Comparison of ENCODE assay signal across 1 cellular context in the genomic region with DNA sequence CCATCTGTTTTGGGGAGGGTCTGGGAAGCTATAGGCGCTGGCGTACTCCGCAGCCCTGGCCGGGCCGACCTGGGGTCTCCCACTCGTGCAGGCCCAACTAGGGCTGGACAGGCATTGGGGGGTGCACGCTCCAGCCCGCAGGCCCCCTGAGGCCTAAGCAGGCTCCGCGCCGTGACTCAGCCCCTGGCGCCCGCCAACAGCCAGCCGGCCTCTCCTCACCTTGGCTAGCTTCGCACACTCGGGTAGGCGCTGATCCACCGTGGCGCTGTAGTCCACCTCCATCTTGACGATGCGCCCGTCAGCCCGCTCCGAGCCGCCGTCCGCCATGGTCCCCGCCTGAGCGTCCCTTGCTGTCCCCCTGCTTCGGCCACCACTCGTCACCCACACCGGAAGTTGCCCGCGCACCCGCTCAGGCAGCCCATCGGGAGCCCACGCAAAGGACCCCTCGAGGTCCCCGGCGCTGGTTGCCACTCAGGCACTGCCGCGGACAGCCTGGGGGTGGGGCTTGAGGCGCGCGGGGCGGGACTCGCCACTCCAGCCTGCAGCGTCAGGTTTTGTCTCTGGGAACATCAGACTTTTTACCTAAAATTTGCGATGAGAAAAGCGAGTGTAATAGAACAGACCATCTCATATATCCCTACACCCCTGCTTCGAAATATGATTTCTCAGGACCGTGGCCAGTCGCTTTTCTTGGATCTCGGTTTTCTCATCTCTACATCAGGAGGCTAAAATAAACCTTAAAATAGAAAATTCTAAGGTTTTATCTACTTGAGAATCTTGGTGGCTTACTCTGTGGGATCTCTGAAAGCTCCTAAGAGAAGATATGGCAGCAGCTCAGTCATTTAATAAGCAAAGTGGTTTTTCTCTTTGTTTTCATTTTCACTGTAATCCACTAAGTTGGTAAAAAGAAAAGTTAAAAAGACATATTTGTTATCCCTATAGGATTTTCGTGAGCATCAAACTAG.
TF ChIP-seq lines count a peak whose summit lies in the region.

A gene (minus strand): TSS at position 385 of the 965 bp plus-strand sequence. CDS start 58 bp downstream, at position 327.

TF ChIP-seq in HepG2, 621 proteins besides CTCF, POLR2A, EP300 and RAD21 (continued from another document and continues in another):
- no peak for TF ChIP-seq PRPF4 (IDR thresholded peaks at IDR 0.05; ENCODE audit: low read depth, low read length, poor library complexity, severe bottlenecking)
- TF ChIP-seq ZNF780A (CRISPR knock-in tag; IDR thresholded peaks at IDR 0.05) = peak; percentile 74; the same call in 1 of the 2 replicates
- TF ChIP-seq, protein P1, sequence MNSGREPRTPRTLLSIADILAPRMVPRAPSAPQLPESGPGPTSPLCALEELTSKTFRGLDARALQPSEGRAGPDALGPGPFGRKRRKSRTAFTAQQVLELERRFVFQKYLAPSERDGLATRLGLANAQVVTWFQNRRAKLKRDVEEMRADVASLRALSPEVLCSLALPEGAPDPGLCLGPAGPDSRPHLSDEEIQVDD (CRISPR knock-in tag; IDR thresholded peaks at IDR 0.05; ENCODE audit: borderline replicate concordance) = no peak; the same call in 1 of the 2 replicates
- TF ChIP-seq ZNF629 (CRISPR knock-in tag; conservative IDR thresholded peaks at IDR 0.05) = no peak
- TF ChIP-seq, protein P2, sequence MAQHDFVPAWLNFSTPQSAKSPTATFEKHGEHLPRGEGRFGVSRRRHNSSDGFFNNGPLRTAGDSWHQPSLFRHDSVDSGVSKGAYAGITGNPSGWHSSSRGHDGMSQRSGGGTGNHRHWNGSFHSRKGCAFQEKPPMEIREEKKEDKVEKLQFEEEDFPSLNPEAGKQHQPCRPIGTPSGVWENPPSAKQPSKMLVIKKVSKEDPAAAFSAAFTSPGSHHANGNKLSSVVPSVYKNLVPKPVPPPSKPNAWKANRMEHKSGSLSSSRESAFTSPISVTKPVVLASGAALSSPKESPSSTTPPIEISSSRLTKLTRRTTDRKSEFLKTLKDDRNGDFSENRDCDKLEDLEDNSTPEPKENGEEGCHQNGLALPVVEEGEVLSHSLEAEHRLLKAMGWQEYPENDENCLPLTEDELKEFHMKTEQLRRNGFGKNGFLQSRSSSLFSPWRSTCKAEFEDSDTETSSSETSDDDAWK (CRISPR knock-in tag; IDR thresholded peaks at IDR 0.05) = no peak
- no peak for TF ChIP-seq NFATC3 (CRISPR knock-in tag; IDR thresholded peaks at IDR 0.05)
- peak; percentile 96; the same call in 1 of the 2 replicates for TF ChIP-seq ZNF558 (CRISPR knock-in tag; IDR thresholded peaks at IDR 0.05; ENCODE audit: borderline replicate concordance)
- TF ChIP-seq HCFC1 (IDR thresholded peaks at IDR 0.05; ENCODE audit: low read depth, low read length) = peak; percentile 73
- TF ChIP-seq, protein P3, sequence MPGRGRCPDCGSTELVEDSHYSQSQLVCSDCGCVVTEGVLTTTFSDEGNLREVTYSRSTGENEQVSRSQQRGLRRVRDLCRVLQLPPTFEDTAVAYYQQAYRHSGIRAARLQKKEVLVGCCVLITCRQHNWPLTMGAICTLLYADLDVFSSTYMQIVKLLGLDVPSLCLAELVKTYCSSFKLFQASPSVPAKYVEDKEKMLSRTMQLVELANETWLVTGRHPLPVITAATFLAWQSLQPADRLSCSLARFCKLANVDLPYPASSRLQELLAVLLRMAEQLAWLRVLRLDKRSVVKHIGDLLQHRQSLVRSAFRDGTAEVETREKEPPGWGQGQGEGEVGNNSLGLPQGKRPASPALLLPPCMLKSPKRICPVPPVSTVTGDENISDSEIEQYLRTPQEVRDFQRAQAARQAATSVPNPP (CRISPR knock-in tag; IDR thresholded peaks at IDR 0.05) = peak; percentile 57; the same call in 1 of the 2 replicates
- peak; percentile 89 for TF ChIP-seq WIZ (CRISPR knock-in tag; IDR thresholded peaks at IDR 0.05)
- no peak for TF ChIP-seq ZNF17 (CRISPR knock-in tag; IDR thresholded peaks at IDR 0.05)
- TF ChIP-seq ZNF598 (CRISPR knock-in tag; IDR thresholded peaks at IDR 0.05; ENCODE audit: borderline replicate concordance) = peak; percentile 99
- peak; percentile 98; the same call in 1 of the 2 replicates for TF ChIP-seq NRL (CRISPR knock-in tag; IDR thresholded peaks at IDR 0.05; ENCODE audit: borderline replicate concordance)
- TF ChIP-seq STAG1 (CRISPR knock-in tag; IDR thresholded peaks at IDR 0.05) = no peak
- TF ChIP-seq ZNF563 (CRISPR knock-in tag; IDR thresholded peaks at IDR 0.05) = peak; percentile 95
- no peak for TF ChIP-seq U2AF2 (IDR thresholded peaks at IDR 0.05; ENCODE audit: low read depth, low read length)
- peak; percentile 95 for TF ChIP-seq BORCS8-MEF2B (CRISPR knock-in tag; IDR thresholded peaks at IDR 0.05)
- TF ChIP-seq, protein P4, sequence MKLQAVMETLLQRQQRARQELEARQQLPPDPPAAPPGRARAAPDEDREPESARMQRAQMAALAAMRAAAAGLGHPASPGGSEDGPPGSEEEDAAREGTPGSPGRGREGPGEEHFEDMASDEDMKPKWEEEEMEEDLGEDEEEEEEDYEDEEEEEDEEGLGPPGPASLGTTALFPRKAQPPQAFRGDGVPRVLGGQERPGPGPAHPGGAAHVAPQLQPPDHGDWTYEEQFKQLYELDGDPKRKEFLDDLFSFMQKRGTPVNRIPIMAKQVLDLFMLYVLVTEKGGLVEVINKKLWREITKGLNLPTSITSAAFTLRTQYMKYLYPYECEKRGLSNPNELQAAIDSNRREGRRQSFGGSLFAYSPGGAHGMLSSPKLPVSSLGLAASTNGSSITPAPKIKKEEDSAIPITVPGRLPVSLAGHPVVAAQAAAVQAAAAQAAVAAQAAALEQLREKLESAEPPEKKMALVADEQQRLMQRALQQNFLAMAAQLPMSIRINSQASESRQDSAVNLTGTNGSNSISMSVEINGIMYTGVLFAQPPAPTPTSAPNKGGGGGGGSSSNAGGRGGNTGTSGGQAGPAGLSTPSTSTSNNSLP (IDR thresholded peaks at IDR 0.05; ENCODE audit: low read depth, low read length) = 0 out of 2 replicates have a peak, but pooled peaks have one; percentile 29
- TF ChIP-seq ZNF136 (CRISPR knock-in tag; IDR thresholded peaks at IDR 0.05; ENCODE audit: low read depth) = peak; percentile 99
- peak; percentile 74 for TF ChIP-seq SRSF4 (IDR thresholded peaks at IDR 0.05; ENCODE audit: low read depth, low read length, poor library complexity, severe bottlenecking)
- TF ChIP-seq, protein P5, sequence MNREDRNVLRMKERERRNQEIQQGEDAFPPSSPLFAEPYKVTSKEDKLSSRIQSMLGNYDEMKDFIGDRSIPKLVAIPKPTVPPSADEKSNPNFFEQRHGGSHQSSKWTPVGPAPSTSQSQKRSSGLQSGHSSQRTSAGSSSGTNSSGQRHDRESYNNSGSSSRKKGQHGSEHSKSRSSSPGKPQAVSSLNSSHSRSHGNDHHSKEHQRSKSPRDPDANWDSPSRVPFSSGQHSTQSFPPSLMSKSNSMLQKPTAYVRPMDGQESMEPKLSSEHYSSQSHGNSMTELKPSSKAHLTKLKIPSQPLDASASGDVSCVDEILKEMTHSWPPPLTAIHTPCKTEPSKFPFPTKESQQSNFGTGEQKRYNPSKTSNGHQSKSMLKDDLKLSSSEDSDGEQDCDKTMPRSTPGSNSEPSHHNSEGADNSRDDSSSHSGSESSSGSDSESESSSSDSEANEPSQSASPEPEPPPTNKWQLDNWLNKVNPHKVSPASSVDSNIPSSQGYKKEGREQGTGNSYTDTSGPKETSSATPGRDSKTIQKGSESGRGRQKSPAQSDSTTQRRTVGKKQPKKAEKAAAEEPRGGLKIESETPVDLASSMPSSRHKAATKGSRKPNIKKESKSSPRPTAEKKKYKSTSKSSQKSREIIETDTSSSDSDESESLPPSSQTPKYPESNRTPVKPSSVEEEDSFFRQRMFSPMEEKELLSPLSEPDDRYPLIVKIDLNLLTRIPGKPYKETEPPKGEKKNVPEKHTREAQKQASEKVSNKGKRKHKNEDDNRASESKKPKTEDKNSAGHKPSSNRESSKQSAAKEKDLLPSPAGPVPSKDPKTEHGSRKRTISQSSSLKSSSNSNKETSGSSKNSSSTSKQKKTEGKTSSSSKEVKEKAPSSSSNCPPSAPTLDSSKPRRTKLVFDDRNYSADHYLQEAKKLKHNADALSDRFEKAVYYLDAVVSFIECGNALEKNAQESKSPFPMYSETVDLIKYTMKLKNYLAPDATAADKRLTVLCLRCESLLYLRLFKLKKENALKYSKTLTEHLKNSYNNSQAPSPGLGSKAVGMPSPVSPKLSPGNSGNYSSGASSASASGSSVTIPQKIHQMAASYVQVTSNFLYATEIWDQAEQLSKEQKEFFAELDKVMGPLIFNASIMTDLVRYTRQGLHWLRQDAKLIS (CRISPR knock-in tag; IDR thresholded peaks at IDR 0.05) = 0 out of 2 replicates have a peak, but pooled peaks have one; percentile 24
- TF ChIP-seq SMARCC2 (IDR thresholded peaks at IDR 0.05) = no peak
- TF ChIP-seq, protein P6, sequence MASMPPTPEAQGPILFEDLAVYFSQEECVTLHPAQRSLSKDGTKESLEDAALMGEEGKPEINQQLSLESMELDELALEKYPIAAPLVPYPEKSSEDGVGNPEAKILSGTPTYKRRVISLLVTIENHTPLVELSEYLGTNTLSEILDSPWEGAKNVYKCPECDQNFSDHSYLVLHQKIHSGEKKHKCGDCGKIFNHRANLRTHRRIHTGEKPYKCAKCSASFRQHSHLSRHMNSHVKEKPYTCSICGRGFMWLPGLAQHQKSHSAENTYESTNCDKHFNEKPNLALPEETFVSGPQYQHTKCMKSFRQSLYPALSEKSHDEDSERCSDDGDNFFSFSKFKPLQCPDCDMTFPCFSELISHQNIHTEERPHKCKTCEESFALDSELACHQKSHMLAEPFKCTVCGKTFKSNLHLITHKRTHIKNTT (CRISPR knock-in tag; IDR thresholded peaks at IDR 0.05) = peak; percentile 5; the same call in 1 of the 2 replicates
- TF ChIP-seq KLF15 (CRISPR knock-in tag; IDR thresholded peaks at IDR 0.05; ENCODE audit: borderline replicate concordance) = peak; percentile 85; the same call in 1 of the 2 replicates
- TF ChIP-seq IRF2 (CRISPR knock-in tag; IDR thresholded peaks at IDR 0.05) = peak; percentile 96; the same call in 1 of the 2 replicates
- TF ChIP-seq SYNCRIP (IDR thresholded peaks at IDR 0.05; ENCODE audit: insufficient read depth, low read depth, low read length) = no peak
- TF ChIP-seq TOE1 (CRISPR knock-in tag; IDR thresholded peaks at IDR 0.05) = no peak; the same call in 1 of the 2 replicates
- peak; percentile 99; the same call in 1 of the 2 replicates for TF ChIP-seq HDAC6 (IDR thresholded peaks at IDR 0.05; ENCODE audit: low read depth, low read length)
- TF ChIP-seq, protein P7, sequence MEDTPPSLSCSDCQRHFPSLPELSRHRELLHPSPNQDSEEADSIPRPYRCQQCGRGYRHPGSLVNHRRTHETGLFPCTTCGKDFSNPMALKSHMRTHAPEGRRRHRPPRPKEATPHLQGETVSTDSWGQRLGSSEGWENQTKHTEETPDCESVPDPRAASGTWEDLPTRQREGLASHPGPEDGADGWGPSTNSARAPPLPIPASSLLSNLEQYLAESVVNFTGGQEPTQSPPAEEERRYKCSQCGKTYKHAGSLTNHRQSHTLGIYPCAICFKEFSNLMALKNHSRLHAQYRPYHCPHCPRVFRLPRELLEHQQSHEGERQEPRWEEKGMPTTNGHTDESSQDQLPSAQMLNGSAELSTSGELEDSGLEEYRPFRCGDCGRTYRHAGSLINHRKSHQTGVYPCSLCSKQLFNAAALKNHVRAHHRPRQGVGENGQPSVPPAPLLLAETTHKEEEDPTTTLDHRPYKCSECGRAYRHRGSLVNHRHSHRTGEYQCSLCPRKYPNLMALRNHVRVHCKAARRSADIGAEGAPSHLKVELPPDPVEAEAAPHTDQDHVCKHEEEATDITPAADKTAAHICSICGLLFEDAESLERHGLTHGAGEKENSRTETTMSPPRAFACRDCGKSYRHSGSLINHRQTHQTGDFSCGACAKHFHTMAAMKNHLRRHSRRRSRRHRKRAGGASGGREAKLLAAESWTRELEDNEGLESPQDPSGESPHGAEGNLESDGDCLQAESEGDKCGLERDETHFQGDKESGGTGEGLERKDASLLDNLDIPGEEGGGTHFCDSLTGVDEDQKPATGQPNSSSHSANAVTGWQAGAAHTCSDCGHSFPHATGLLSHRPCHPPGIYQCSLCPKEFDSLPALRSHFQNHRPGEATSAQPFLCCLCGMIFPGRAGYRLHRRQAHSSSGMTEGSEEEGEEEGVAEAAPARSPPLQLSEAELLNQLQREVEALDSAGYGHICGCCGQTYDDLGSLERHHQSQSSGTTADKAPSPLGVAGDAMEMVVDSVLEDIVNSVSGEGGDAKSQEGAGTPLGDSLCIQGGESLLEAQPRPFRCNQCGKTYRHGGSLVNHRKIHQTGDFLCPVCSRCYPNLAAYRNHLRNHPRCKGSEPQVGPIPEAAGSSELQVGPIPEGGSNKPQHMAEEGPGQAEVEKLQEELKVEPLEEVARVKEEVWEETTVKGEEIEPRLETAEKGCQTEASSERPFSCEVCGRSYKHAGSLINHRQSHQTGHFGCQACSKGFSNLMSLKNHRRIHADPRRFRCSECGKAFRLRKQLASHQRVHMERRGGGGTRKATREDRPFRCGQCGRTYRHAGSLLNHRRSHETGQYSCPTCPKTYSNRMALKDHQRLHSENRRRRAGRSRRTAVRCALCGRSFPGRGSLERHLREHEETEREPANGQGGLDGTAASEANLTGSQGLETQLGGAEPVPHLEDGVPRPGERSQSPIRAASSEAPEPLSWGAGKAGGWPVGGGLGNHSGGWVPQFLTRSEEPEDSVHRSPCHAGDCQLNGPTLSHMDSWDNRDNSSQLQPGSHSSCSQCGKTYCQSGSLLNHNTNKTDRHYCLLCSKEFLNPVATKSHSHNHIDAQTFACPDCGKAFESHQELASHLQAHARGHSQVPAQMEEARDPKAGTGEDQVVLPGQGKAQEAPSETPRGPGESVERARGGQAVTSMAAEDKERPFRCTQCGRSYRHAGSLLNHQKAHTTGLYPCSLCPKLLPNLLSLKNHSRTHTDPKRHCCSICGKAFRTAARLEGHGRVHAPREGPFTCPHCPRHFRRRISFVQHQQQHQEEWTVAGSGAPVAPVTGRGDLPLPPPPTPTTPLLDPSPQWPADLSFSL (CRISPR knock-in tag; IDR thresholded peaks at IDR 0.05) = peak; percentile 80; the same call in 1 of the 2 replicates
- TF ChIP-seq HES4 (CRISPR knock-in tag; IDR thresholded peaks at IDR 0.05; ENCODE audit: borderline replicate concordance) = peak; percentile 99
- TF ChIP-seq CEBPG (CRISPR knock-in tag; IDR thresholded peaks at IDR 0.05) = peak; percentile 34; the same call in 1 of the 2 replicates
- TF ChIP-seq, protein P8, sequence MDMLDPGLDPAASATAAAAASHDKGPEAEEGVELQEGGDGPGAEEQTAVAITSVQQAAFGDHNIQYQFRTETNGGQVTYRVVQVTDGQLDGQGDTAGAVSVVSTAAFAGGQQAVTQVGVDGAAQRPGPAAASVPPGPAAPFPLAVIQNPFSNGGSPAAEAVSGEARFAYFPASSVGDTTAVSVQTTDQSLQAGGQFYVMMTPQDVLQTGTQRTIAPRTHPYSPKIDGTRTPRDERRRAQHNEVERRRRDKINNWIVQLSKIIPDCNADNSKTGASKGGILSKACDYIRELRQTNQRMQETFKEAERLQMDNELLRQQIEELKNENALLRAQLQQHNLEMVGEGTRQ (IDR thresholded peaks at IDR 0.05; ENCODE audit: low read depth, low read length) = no peak
- TF ChIP-seq, protein P8 (CRISPR knock-in tag; IDR thresholded peaks at IDR 0.05; ENCODE audit: borderline replicate concordance) = no peak; the same call in 1 of the 2 replicates
- TF ChIP-seq ZNF747 (CRISPR knock-in tag; IDR thresholded peaks at IDR 0.05; ENCODE audit: borderline replicate concordance) = peak; percentile 93
